9 cellular contexts compared by ENCODE assay signal in the genomic region with DNA sequence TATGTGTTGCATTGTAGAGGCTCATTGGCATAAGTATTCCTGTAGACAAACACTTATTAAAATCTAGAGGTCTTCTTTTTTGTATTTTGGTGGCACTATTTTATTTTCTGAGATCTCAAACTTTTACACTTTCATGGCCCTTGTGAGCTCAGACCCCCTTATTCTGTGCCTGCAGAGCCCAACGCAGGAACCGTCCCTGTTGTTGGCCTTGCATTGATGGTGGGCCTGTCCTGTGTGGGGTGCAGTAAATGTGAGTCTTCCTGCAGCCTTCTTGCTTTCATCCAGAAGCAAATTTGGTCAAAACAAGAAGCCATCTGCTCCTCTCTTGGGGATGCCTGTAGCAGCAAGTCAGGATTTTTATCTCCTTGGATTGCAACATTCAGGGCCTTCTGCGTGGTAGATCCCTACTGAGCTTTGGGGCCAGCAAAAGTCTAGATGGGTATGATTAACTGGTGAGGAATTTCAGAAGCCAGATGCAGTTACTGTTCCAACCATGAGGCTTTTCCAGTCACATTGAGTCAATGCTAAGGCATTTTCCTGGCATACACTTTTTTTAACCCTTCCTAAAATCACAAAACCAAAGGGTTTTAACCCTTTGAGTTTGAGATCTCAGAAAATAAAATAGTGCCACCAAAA. TPM values are rescaled to one million over a fixed set of nuclear protein-coding genes. Genes with fewer than 3 reads are reported as not detected.
DNase-seq lines count a peak whose midpoint lies in the region; ATAC-seq and TF ChIP-seq lines count a peak whose summit lies in the region.
"Had no signal": no experiment of that assay in that cellular context is flagged by ENCODE, and none has a peak within 500 bp of the region (broad histone marks: within the 10 kb centered on the region; RNA-seq: fewer than 3 reads in every experiment).

No MANE protein-coding gene starts in this region.

- peaks cover 23% of the 10 kb centered on the region for H3K36me3 Mint-ChIP-seq in progenitor cell of endocrine pancreas (ENCODE audit: insufficient read depth)

- no TSS peak for BruUV-seq in Panc1 (replicated peaks; lab: Mats Ljungman, UMichigan)

- peak overlapping the region; percentile 59 for H3K27ac Mint-ChIP-seq in progenitor cell of endocrine pancreas

- H3K27me3 Mint-ChIP-seq in progenitor cell of endocrine pancreas, result no peaks in the 10 kb centered on the region

- no peaks in the 10 kb centered on the region for H3K9me3 ChIP-seq in Panc1 (ENCODE audit: control insufficient read depth, insufficient read depth, low read depth, low read length)

- ATAC-seq in Panc1 (peak; percentile 95), GM18505 (IDR thresholded peaks at IDR 0.05; ENCODE audit: unreplicated experiment) (no peak), HG03039 (IDR thresholded peaks at IDR 0.05; ENCODE audit: unreplicated experiment) (no peak)

- peak overlapping the region; percentile 85 for H3K27ac ChIP-seq in Panc1 (ENCODE audit: low read length)
- H3K27ac ChIP-seq: cardiac muscle cell had no signal

- in situ Hi-C loops in Panc1 (cut with HindIII; ENCODE audit: low pct_unique_long_range_greater_than_20kb, low sequenced_read_pairs), result no loop called here

- no peak overlapping the region for H3K4me3 Mint-ChIP-seq in progenitor cell of endocrine pancreas (ENCODE audit: low read depth)

- intact Hi-C loops in Panc1 (cut with micrococcal nuclease; ENCODE audit: unreplicated experiment), result no loop called here

- peaks cover 66% of the 10 kb centered on the region for H3K4me1 ChIP-seq in Panc1 (ENCODE audit: control insufficient read depth, insufficient read depth, low read length)

- CTCF ChIA-PET in Panc1 (lab: Charles Lee), result no interaction called here

- POLR2A ChIA-PET in Panc1 (lab: Charles Lee), result no interaction called here

- peak; percentile 99 for DNase-seq in ELR (ENCODE audit: low read depth)
- peak; percentile 94 for DNase-seq in Panc1 (ENCODE audit: low read depth, low spot score)
- peak; percentile 98 for DNase-seq in fibroblast of mammary gland (ENCODE audit: low read depth)
- DNase-seq in progenitor cell of endocrine pancreas (ENCODE audit: low spot score, unreplicated experiment), result no peak
- DNase-seq in inferior parietal cortex (ENCODE audit: extremely low spot score), result no peak
- DNase-seq in activated CD4-positive, alpha-beta T cell treated with anti-CD3 and anti-CD28 coated beads, Interleukin-2, amount 50 U/mL, for 1 hour, result no peak

- H3K4me3 ChIP-seq in Panc1 (ENCODE audit: low read depth in 2 of 2, low read length in 2 of 2) (no peak overlapping the region), fibroblast of mammary gland (ENCODE audit: control insufficient read depth, low read depth, low read length) (no peak overlapping the region)
- H3K4me3 ChIP-seq: cardiac muscle cell had no signal

- peaks cover 10% of the 10 kb centered on the region for H3K4me1 Mint-ChIP-seq in progenitor cell of endocrine pancreas (ENCODE audit: low read depth)

- TF ChIP-seq CTCF in Panc1 (IDR thresholded peaks at IDR 0.05) (no peak), fibroblast of mammary gland (conservative IDR thresholded peaks at IDR 0.05; ENCODE audit: control insufficient read depth, insufficient read depth, low read depth, low read length) (peak; percentile 14), progenitor cell of endocrine pancreas (IDR thresholded peaks at IDR 0.05; ENCODE audit: unreplicated experiment) (no peak)

- peaks cover 4% of the 10 kb centered on the region; the same call in 1 of the 2 replicates for H3K36me3 ChIP-seq in Panc1 (ENCODE audit: control insufficient read depth, insufficient read depth, low read length)
- H3K36me3 ChIP-seq: cardiac muscle cell had no signal

- H3K27me3 ChIP-seq in Panc1 (ENCODE audit: control insufficient read depth, insufficient read depth, low read length), result no peaks in the 10 kb centered on the region
- H3K27me3 ChIP-seq: cardiac muscle cell had no signal

- TF ChIP-seq POLR2A in GM18505 (IDR thresholded peaks at IDR 0.05; ENCODE audit: borderline replicate concordance, extremely low read depth, insufficient read depth, insufficient read length), result no peak

- peaks cover 3% of the 10 kb centered on the region for H3K9me3 Mint-ChIP-seq in progenitor cell of endocrine pancreas (ENCODE audit: low read depth)

RNA-seq across cellular contexts. Expression of a gene that starts 31.7 kb away (rescaled TPM):
- total RNA-seq in Panc1 (2021; ENCODE audit: unreplicated experiment), result 217 TPM
- 126 TPM for polyA plus RNA-seq in Panc1 (2012; ENCODE audit: insufficient read length)
- total RNA-seq in progenitor cell of endocrine pancreas, result 84.1 and 86.3 TPM in 2 replicates

Comparison
In these comparisons a context has a peak if more than half of its experiments do, and no peak if none do; other contexts are left out.
1. DNase-seq: peak in ELR (single experiment), Panc1 (single experiment) and fibroblast of mammary gland (single experiment); none in progenitor cell of endocrine pancreas (single experiment), inferior parietal cortex (single experiment) and activated CD4-positive, alpha-beta T cell treated with anti-CD3 and anti-CD28 coated beads, Interleukin-2, amount 50 U/mL, for 1 hour (single experiment).